In the genomic region with DNA sequence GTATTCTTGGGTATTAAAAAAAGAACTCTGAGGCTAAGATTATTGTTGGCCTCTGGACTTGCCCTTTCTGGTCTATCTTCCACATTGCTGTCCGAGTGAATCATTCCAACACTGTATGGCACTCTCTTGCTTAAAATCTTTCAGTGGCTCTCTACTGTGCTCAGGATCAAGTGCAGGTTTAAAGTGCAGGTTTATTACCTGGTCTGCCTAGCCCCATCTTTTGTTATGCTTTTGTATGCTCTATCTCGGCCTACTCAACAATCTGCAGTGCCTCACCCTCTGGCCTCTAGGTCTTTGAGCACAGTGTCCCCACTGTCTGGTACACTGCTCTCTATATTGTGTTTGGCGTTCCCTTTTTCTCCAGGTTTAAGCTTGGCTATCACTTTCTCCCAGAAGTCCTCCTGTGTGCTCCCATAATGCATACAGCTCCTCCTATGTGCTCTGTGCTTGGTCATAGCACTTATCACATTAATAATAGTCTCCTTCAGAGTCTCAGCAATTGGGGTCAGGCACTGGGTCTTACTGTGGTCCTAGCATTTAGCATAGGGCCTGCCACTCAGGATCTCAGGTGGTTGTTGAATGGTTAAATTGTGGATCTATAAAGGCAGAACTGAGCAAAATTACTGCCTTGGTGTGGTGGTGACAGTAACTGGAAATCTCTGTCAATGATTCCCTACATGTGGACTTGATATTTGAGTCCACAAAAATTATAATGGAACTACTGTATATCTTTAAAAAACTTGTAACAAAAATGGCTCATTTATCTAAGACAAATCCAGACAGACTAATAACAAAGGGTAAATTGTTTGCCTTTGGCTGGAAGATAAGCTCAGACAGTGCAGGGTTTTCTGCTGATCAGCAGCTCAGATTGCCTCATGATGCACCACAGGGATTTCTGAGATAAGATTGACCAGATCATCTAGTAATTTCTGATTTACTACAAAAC, we compare ENCODE assay signal across 18 cellular contexts. TPM values are rescaled to one million over a fixed set of nuclear protein-coding genes. Genes with fewer than 3 reads are reported as not detected.
DNase-seq lines count a peak whose midpoint lies in the region; ATAC-seq and TF ChIP-seq lines count a peak whose summit lies in the region.
"Had no signal": no experiment of that assay in that cellular context is flagged by ENCODE, and none has a peak within 500 bp of the region (broad histone marks: within the 10 kb centered on the region; RNA-seq: fewer than 3 reads in every experiment).

No MANE protein-coding gene starts in this region.

- CTCF ChIA-PET in CD8-positive, alpha-beta memory T cell (lab: Charles Lee) = no interaction called here

- TF ChIP-seq CTCF in neural crest cell (conservative IDR thresholded peaks at IDR 0.05) (no peak), uterus (IDR thresholded peaks at IDR 0.05) (no peak), CD14-positive monocyte (IDR thresholded peaks at IDR 0.05) (no peak)

- ATAC-seq in right cardiac atrium = peak; percentile 16 to 25
- ATAC-seq: body of pancreas, left lung had no signal

- H3K4me1 ChIP-seq in CD8-positive, alpha-beta memory T cell (ENCODE audit: insufficient read depth, low read length) = no peaks in the 10 kb centered on the region
- H3K4me1 ChIP-seq in right cardiac atrium (ENCODE audit: control insufficient read depth, insufficient read depth, low read length) (peaks cover 9% of the 10 kb centered on the region), uterus (no peaks in the 10 kb centered on the region)
- H3K4me1 ChIP-seq: left lung, SJSA1, suprapubic skin had no signal

- no peak for DNase-seq in CD8-positive, alpha-beta memory T cell
- DNase-seq in amniotic epithelial cell (ENCODE audit: low read depth) (peak; percentile 84), right cardiac atrium (no peak), neural crest cell (ENCODE audit: low read depth, low spot score) (no peak), uterus (no peak), NOMO-1 treated with dmso at 0.1 percent for 144 hours (lab: John Stamatoyannopoulos, UW; ENCODE audit: unreplicated experiment) (no peak), CD14-positive monocyte (ENCODE audit: low spot score) (no peak), GM19240 (ENCODE audit: insufficient read length, low spot score) (no peak)
- DNase-seq: activated gamma-delta T cell treated with Interleukin-2 at 50 U/mL for 16 hours, left lung, NCI-H2081 treated with DMSO at 0.1 percent for 48 hours, occipital lobe had no signal

- TF ChIP-seq POLR2A in uterus (IDR thresholded peaks at IDR 0.05) = no peak

- H3K4me3 ChIP-seq in CD8-positive, alpha-beta memory T cell (ENCODE audit: low read length) = no peak overlapping the region
- H3K4me3 ChIP-seq in right cardiac atrium (ENCODE audit: low read length) (no peak overlapping the region), uterus (no peak overlapping the region)
- H3K4me3 ChIP-seq: body of pancreas, left lung, SJSA1, suprapubic skin had no signal

- H3K9me3 Mint-ChIP-seq in CD8-positive, alpha-beta memory T cell = no peaks in the 10 kb centered on the region
- H3K9me3 Mint-ChIP-seq in neural crest cell = no peaks in the 10 kb centered on the region
- H3K9me3 Mint-ChIP-seq in CD14-positive monocyte = peaks cover 0 to 1% (median 0%) of the 10 kb centered on the region in 7 donors

- no peaks in the 10 kb centered on the region for H3K27me3 Mint-ChIP-seq in CD8-positive, alpha-beta memory T cell
- H3K27me3 Mint-ChIP-seq in neural crest cell (ENCODE audit: low read depth) (no peaks in the 10 kb centered on the region), CD14-positive monocyte (ENCODE audit: low read depth in 3 of 3) (peaks cover 0 to 1% (median 1%) of the 10 kb centered on the region in 3 donors)

- POLR2A ChIA-PET in CD8-positive, alpha-beta memory T cell (lab: Charles Lee) = interaction anchor here (0.8 kb wide), 1 partner anchor 28 kb away, joined by 3 read pairs; no protein-coding TSS in a partner anchor

- H3K4me3 Mint-ChIP-seq in CD8-positive, alpha-beta memory T cell = no peak overlapping the region
- H3K4me3 Mint-ChIP-seq in neural crest cell = no peak overlapping the region
- no peak overlapping the region for H3K4me3 Mint-ChIP-seq in CD14-positive monocyte

- intact Hi-C loops in right cardiac atrium (cut with DNase I) (no loop called here), uterus (cut with DNase I; ENCODE audit: low total_unique reads) (no loop called here), CD14-positive monocyte (cut with micrococcal nuclease) (no loop called here)

- no peaks in the 10 kb centered on the region for H3K27me3 ChIP-seq in CD8-positive, alpha-beta memory T cell (ENCODE audit: insufficient read depth, low read length, poor library complexity, severe bottlenecking)
- H3K27me3 ChIP-seq in right cardiac atrium (ENCODE audit: control insufficient read depth, insufficient read depth) (no peaks in the 10 kb centered on the region), uterus (no peaks in the 10 kb centered on the region)
- H3K27me3 ChIP-seq: body of pancreas, left lung, SJSA1, suprapubic skin had no signal

- no peaks in the 10 kb centered on the region for H3K9me3 ChIP-seq in CD8-positive, alpha-beta memory T cell (ENCODE audit: low read length)
- H3K9me3 ChIP-seq in right cardiac atrium (ENCODE audit: control insufficient read depth, low read length) (no peaks in the 10 kb centered on the region), uterus (no peaks in the 10 kb centered on the region)
- H3K9me3 ChIP-seq: body of pancreas, left lung, SJSA1, suprapubic skin had no signal

- H3K27ac Mint-ChIP-seq in CD8-positive, alpha-beta memory T cell = peak overlapping the region in 6 of 8 donors; percentile 10 to 77 (median 36)
- peak overlapping the region; percentile 13 for H3K27ac Mint-ChIP-seq in neural crest cell (ENCODE audit: unreplicated experiment)
- H3K27ac Mint-ChIP-seq in CD14-positive monocyte = no peak overlapping the region

- H3K27ac ChIP-seq in CD8-positive, alpha-beta memory T cell (ENCODE audit: low read depth, low read length) = no peak overlapping the region
- H3K27ac ChIP-seq in right cardiac atrium (ENCODE audit: low read length) (no peak overlapping the region), uterus (no peak overlapping the region)
- H3K27ac ChIP-seq: left lung, SJSA1, suprapubic skin had no signal

- peaks cover 6% of the 10 kb centered on the region for H3K36me3 ChIP-seq in CD8-positive, alpha-beta memory T cell (ENCODE audit: insufficient read depth, low read length)
- no peaks in the 10 kb centered on the region for H3K36me3 ChIP-seq in uterus

- no peaks in the 10 kb centered on the region for H3K4me1 Mint-ChIP-seq in CD8-positive, alpha-beta memory T cell
- H3K4me1 Mint-ChIP-seq in neural crest cell (peaks cover 12% of the 10 kb centered on the region), CD14-positive monocyte (no peaks in the 10 kb centered on the region)

- 74% methylated on average over 3 of the region's 3 CpGs for WGBS in right cardiac atrium

- peaks cover 0 to 51% (median 12%) of the 10 kb centered on the region in 3 donors for H3K36me3 Mint-ChIP-seq in CD8-positive, alpha-beta memory T cell
- H3K36me3 Mint-ChIP-seq in neural crest cell (ENCODE audit: low read depth) = peaks cover 5% of the 10 kb centered on the region
- peaks cover 47 to 51% of the 10 kb centered on the region in 2 donors for H3K36me3 Mint-ChIP-seq in CD14-positive monocyte

RNA-seq across cellular contexts. Expression of gene LDLRAD1, which starts 10.6 kb away (rescaled TPM):
- total RNA-seq in CD8-positive, alpha-beta memory T cell = not detected
- not detected for polyA plus RNA-seq in CD8-positive, alpha-beta memory T cell
- total RNA-seq in right cardiac atrium (not detected), neural crest cell (not detected in 2 replicates), uterus (1 to 10 TPM in 1 of 4 donors, under 1 TPM in 1, not detected in 2; 0.27 to 1.2 TPM)
- polyA plus RNA-seq in right cardiac atrium (not detected), CD14-positive monocyte (not detected)
- total RNA-seq: body of pancreas, Daoy, glomerular endothelial cell, M059J, occipital lobe, SJSA1 had no signal

RNA-seq across cellular contexts. Expression of gene TMEM59, which starts 24.4 kb away (rescaled TPM):
- total RNA-seq in CD8-positive, alpha-beta memory T cell = 100 to 1,000 TPM; 140 to 149 TPM
- polyA plus RNA-seq in CD8-positive, alpha-beta memory T cell = 580 TPM
- total RNA-seq in right cardiac atrium (100 to 1,000 TPM; 333 to 377 (median 362) TPM), neural crest cell (103 and 105 TPM in 2 replicates), uterus (100 to 1,000 TPM in 3 of 4 donors, 10 to 100 TPM in 1; 82.2 to 327 (median 301) TPM)
- polyA plus RNA-seq in right cardiac atrium (245 TPM), CD14-positive monocyte (100 to 1,000 TPM; 831 to 925 TPM)

RNA-seq across cellular contexts. Expression of gene TCEANC2, which starts 24.8 kb away (rescaled TPM):
- 10 to 100 TPM; 10.9 to 11.4 TPM for total RNA-seq in CD8-positive, alpha-beta memory T cell
- polyA plus RNA-seq in CD8-positive, alpha-beta memory T cell = 6.1 TPM
- total RNA-seq in right cardiac atrium (1 to 10 TPM; 3.8 to 5.7 (median 4.6) TPM), neural crest cell (8.5 and 8.7 TPM in 2 replicates), uterus (1 to 10 TPM; 1.5 to 7.3 (median 3.2) TPM)
- polyA plus RNA-seq in right cardiac atrium (3.1 TPM), CD14-positive monocyte (1 to 10 TPM; 3.0 to 3.8 TPM)

Comparison
In these comparisons a context has a peak if more than half of its experiments do, and no peak if none do; other contexts are left out.
1. H3K27ac Mint-ChIP-seq: peak in CD8-positive, alpha-beta memory T cell (6 of 8) and neural crest cell (single experiment); none in CD14-positive monocyte (0 of 7).